ENCODE assay signal across 16 cellular contexts in genomic region chr5:169826618-169827017, GRCh38.
DNase-seq lines count a peak whose midpoint lies in the region; FAIRE-seq and TF ChIP-seq lines count a peak whose summit lies in the region.
"Had no signal": no experiment of that assay in that cellular context is flagged by ENCODE, and none has a peak within 500 bp of the region (broad histone marks: within the 10 kb centered on the region; RNA-seq: fewer than 3 reads in every experiment).

No MANE protein-coding gene starts in this region.

- no peak for TF ChIP-seq POLR2A in H1 (IDR thresholded peaks at IDR 0.05; ENCODE audit: control extremely low read depth in 1 of 2, low read depth in 2 of 2, low read length in 2 of 2)

- H2AK5ac ChIP-seq in H1 (ENCODE audit: low read depth, low read length): no peak overlapping the region

- DNase-seq in DMS 273 (lab: John Stamatoyannopoulos, UW; ENCODE audit: unreplicated experiment) (peak; percentile 19), DMS 273 treated with DMSO at 0.1 percent for 48 hours (lab: John Stamatoyannopoulos, UW) (no peak), OCI-LY7 (ENCODE audit: low spot score) (no peak), H1 (ENCODE audit: low read depth in 1 of 2, low spot score in 2 of 2) (no peak), osteocyte (ENCODE audit: extremely low spot score, unreplicated experiment) (no peak), DMS79 treated with DMSO at 0.1 percent for 48 hours (lab: John Stamatoyannopoulos, UW) (no peak), activated gamma-delta T cell (lab: John Stamatoyannopoulos, UW) (no peak), WERI-Rb-1 (no peak)
- DNase-seq: activated T-cell treated with anti-CD3 and anti-CD28 coated beads, Interleukin-2, amount 50 U/mL, for 24 hours; caudate nucleus; GDM1; NCI-H1436 treated with DMSO at 0.1 percent for 48 hours; NCI-H526; spleen had no signal

- BruUV-seq in OCI-LY7 (replicated peaks; lab: Mats Ljungman, UMichigan): no TSS peak

- H3K27me3 Mint-ChIP-seq in osteocyte (ENCODE audit: unreplicated experiment): no peaks in the 10 kb centered on the region
- H3K27me3 Mint-ChIP-seq: activated T-cell treated with anti-CD3 and anti-CD28 coated beads, Interleukin-2, amount 50 U/mL, for 24 hours had no signal

- H3K79me2 ChIP-seq in OCI-LY7 (ENCODE audit: insufficient read depth, low read depth, low read length) (no peaks in the 10 kb centered on the region), H1 (ENCODE audit: control insufficient read depth in 1 of 2, insufficient read depth in 2 of 2, low read length in 2 of 2) (no peaks in the 10 kb centered on the region)

- H3K36me3 ChIP-seq in OCI-LY7 (ENCODE audit: insufficient read depth, low read length) (peaks cover 16% of the 10 kb centered on the region; the same call in 1 of the 2 replicates), H1 (ENCODE audit: control insufficient read depth in 2 of 4, insufficient read depth in 4 of 4, low read length in 3 of 4) (no peaks in the 10 kb centered on the region), WERI-Rb-1 (no peaks in the 10 kb centered on the region)

- H2BK12ac ChIP-seq in H1 (ENCODE audit: low read depth, low read length): no peak overlapping the region

- H3K4me1 ChIP-seq in OCI-LY7 (ENCODE audit: insufficient read depth, low read length, poor library complexity, severe bottlenecking) (no peaks in the 10 kb centered on the region), H1 (replicated peaks in 1 of 4; ENCODE audit: control insufficient read depth in 3 of 4, insufficient read depth in 4 of 4, low read length in 3 of 4) (peaks cover 0 to 3% (median 0%) of the 10 kb centered on the region in 4 experiments; a peak in 1 of 7 replicates)
- H3K4me1 ChIP-seq: spleen had no signal

- H3K23ac ChIP-seq in H1 (ENCODE audit: insufficient read length): no peak overlapping the region

- no peaks in the 10 kb centered on the region for H3K36me3 Mint-ChIP-seq in osteocyte (ENCODE audit: unreplicated experiment)

- H3K9me3 ChIP-seq in OCI-LY7 (ENCODE audit: low read length): no peaks in the 10 kb centered on the region
- H3K9me3 ChIP-seq in H1 (ENCODE audit: insufficient read depth in 2 of 2, low read depth in 1 of 2, low read length in 1 of 2): no peaks in the 10 kb centered on the region
- H3K9me3 ChIP-seq in WERI-Rb-1 (ENCODE audit: severe bottlenecking): no peaks in the 10 kb centered on the region
- H3K9me3 ChIP-seq: spleen had no signal

- no peak overlapping the region for H4K91ac ChIP-seq in H1 (replicated peaks; ENCODE audit: insufficient read length, low read length)

- H3K79me1 ChIP-seq in H1 (ENCODE audit: low read depth, low read length): no peaks in the 10 kb centered on the region

- TF ChIP-seq CTCF in OCI-LY7 (conservative IDR thresholded peaks at IDR 0.05; ENCODE audit: low read length) (peak; percentile 49), H1 (IDR thresholded peaks at IDR 0.05; ENCODE audit: control extremely low read depth in 1 of 3, insufficient read depth in 1 of 3, low read depth in 1 of 3, low read length in 3 of 3) (peak; percentile 43 to 68 (median 49)), osteocyte (IDR thresholded peaks at IDR 0.05) (peak; percentile 13), WERI-Rb-1 (IDR thresholded peaks at IDR 0.05; ENCODE audit: low read depth, low read length) (no peak)

- no peak for TF ChIP-seq EP300 in H1 (IDR thresholded peaks at IDR 0.05; ENCODE audit: borderline replicate concordance in 1 of 2, low read depth in 2 of 2, low read length in 2 of 2)

- H3K27ac ChIP-seq in OCI-LY7 (ENCODE audit: low read depth, low read length, poor library complexity, severe bottlenecking): no peak overlapping the region
- no peak overlapping the region for H3K27ac ChIP-seq in H1 (ENCODE audit: low read depth, low read length)
- no peak overlapping the region for H3K27ac ChIP-seq in WERI-Rb-1
- H3K27ac ChIP-seq: spleen had no signal

- WGBS in H1 (ENCODE audit: extremely low coverage in 1 of 2, insufficient coverage in 1 of 2, insufficient read length in 1 of 2, insufficient replicate concordance in 2 of 2, low coverage in 1 of 2, low lambda C conversion rate in 2 of 2, missing lambda C conversion rate in 1 of 2), 2 experiments: 70% methylated on average over 5 of the region's 5 CpGs; no CpG with 5 or more reads in 1 of the 2 experiments

- H3K4me2 ChIP-seq in OCI-LY7 (ENCODE audit: low read length) (no peak overlapping the region), H1 (ENCODE audit: insufficient read depth in 1 of 2, low read depth in 2 of 2, low read length in 2 of 2) (no peak overlapping the region)

- no peak overlapping the region for H3K9ac ChIP-seq in H1 (replicated peaks in 1 of 4; ENCODE audit: extremely low read depth in 1 of 4, low read depth in 3 of 4, low read length in 3 of 4)

- no peaks in the 10 kb centered on the region for H3K4me1 Mint-ChIP-seq in osteocyte (ENCODE audit: unreplicated experiment)

- H3K4me3 ChIP-seq in OCI-LY7 (ENCODE audit: low read depth, low read length, poor library complexity, severe bottlenecking) (no peak overlapping the region), H1 (ENCODE audit: extremely low read depth in 1 of 4, insufficient read depth in 2 of 4, low read depth in 3 of 4, low read length in 4 of 4) (no peak overlapping the region), WERI-Rb-1 (ENCODE audit: low read depth, low read length) (no peak overlapping the region)
- H3K4me3 ChIP-seq: spleen had no signal

- H4K5ac ChIP-seq in H1 (ENCODE audit: insufficient read length, low read depth, low read length): no peak overlapping the region

- H2BK20ac ChIP-seq in H1 (ENCODE audit: low read length): no peak overlapping the region

- no peaks in the 10 kb centered on the region for H3K9me2 ChIP-seq in OCI-LY7 (ENCODE audit: insufficient read depth, low read length)

- H4K8ac ChIP-seq in H1 (ENCODE audit: extremely low read depth, insufficient read depth, low read length): no peak overlapping the region

- H3K23me2 ChIP-seq in H1 (ENCODE audit: low read depth, low read length): no peaks in the 10 kb centered on the region

- TF ChIP-seq RAD21 in H1 (IDR thresholded peaks at IDR 0.05 in 1 of 2, conservative IDR thresholded peaks at IDR 0.05 in 1 of 2; ENCODE audit: low read depth in 2 of 2, low read length in 2 of 2): peak; percentile 70 to 75

- CTCF ChIA-PET in OCI-LY7 (lab: Charles Lee; ENCODE audit: unreplicated experiment) (no interaction called here), H1 (lab: Charles Lee; ENCODE audit: partially characterized antibody) (interaction anchor here (0.6 to 3.0 kb wide), 26 partner anchors 10 to 856 kb away, joined by 3 to 18 read pairs (median 4); partner anchors contain the start of genes INSYN2B and SPDL1)

- H2BK5ac ChIP-seq in H1 (ENCODE audit: low read depth, low read length): no peak overlapping the region

- H2AFZ ChIP-seq in OCI-LY7 (ENCODE audit: low read length) (no peak overlapping the region), H1 (ENCODE audit: low read length) (no peak overlapping the region)

- FAIRE-seq in H1 (lab: Jason Lieb, UNC): peak; percentile 39
- FAIRE-seq: A204.1, frontal cortex had no signal

- H4K20me1 ChIP-seq in OCI-LY7 (ENCODE audit: insufficient read depth, low read length) (no peaks in the 10 kb centered on the region), H1 (replicated peaks in 1 of 2; ENCODE audit: control insufficient read depth in 1 of 2, insufficient read depth in 2 of 2, low read length in 2 of 2) (no peaks in the 10 kb centered on the region)

- no peak overlapping the region for H3K56ac ChIP-seq in H1 (replicated peaks; ENCODE audit: insufficient read length, low read depth, low read length)

- H3K27ac Mint-ChIP-seq in osteocyte (ENCODE audit: unreplicated experiment): no peak overlapping the region
- H3K27ac Mint-ChIP-seq: activated T-cell treated with anti-CD3 and anti-CD28 coated beads, Interleukin-2, amount 50 U/mL, for 24 hours had no signal

- H3K27me3 ChIP-seq in H1 (replicated peaks in 1 of 4; ENCODE audit: control insufficient read depth in 3 of 4, extremely low read depth in 1 of 4, insufficient read depth in 3 of 4, low read length in 3 of 4) (no peaks in the 10 kb centered on the region), WERI-Rb-1 (ENCODE audit: insufficient read depth, low read depth, severe bottlenecking) (peaks cover 23% of the 10 kb centered on the region)
- H3K27me3 ChIP-seq: spleen had no signal

- no peaks in the 10 kb centered on the region for H3K9me3 Mint-ChIP-seq in osteocyte (ENCODE audit: unreplicated experiment)

- intact Hi-C loops in OCI-LY7 (cut with micrococcal nuclease; ENCODE audit: unreplicated experiment): no loop called here

- H2BK15ac ChIP-seq in H1 (ENCODE audit: low read length): no peak overlapping the region

- H2BK120ac ChIP-seq in H1 (replicated peaks; ENCODE audit: low read depth, low read length): no peak overlapping the region

- POLR2A ChIA-PET in OCI-LY7 (lab: Charles Lee): interaction anchor here (0.7 kb wide), 1 partner anchor 841 kb away, joined by 3 read pairs; no protein-coding TSS in a partner anchor
- POLR2A ChIA-PET in H1 (lab: Charles Lee; ENCODE audit: partially characterized antibody): no interaction called here

- no peak overlapping the region for H3K18ac ChIP-seq in H1 (ENCODE audit: extremely low read depth, low read length)

- H3K4me3 Mint-ChIP-seq in osteocyte (ENCODE audit: unreplicated experiment): no peak overlapping the region
- H3K4me3 Mint-ChIP-seq: activated T-cell treated with anti-CD3 and anti-CD28 coated beads, Interleukin-2, amount 50 U/mL, for 24 hours had no signal

- no peak overlapping the region for H3K14ac ChIP-seq in H1 (ENCODE audit: insufficient read length)

- no peak overlapping the region for H3K4ac ChIP-seq in H1 (replicated peaks; ENCODE audit: insufficient read length, low read depth, low read length)

TF ChIP-seq in H1, 55 proteins besides CTCF, POLR2A, EP300 and RAD21 (continues in another document):
- TF ChIP-seq CREB1 (IDR thresholded peaks at IDR 0.05) (no peak), USF2 (IDR thresholded peaks at IDR 0.05; ENCODE audit: low read length) (no peak), JUN (IDR thresholded peaks at IDR 0.05; ENCODE audit: low read depth, low read length) (no peak), GABPA (IDR thresholded peaks at IDR 0.05; ENCODE audit: borderline replicate concordance, insufficient read depth, low read length) (no peak), SIRT6 (IDR thresholded peaks at IDR 0.05; ENCODE audit: low read length) (no peak), HDAC2 (IDR thresholded peaks at IDR 0.05; ENCODE audit: borderline replicate concordance in 1 of 2, low read depth in 2 of 2, low read length in 2 of 2) (no peak), TAF7 (optimal IDR thresholded peaks at IDR 0.05; ENCODE audit: borderline replicate concordance, low read depth, low read length) (no peak), KDM4A (IDR thresholded peaks at IDR 0.05; ENCODE audit: low read depth, low read length, severe bottlenecking) (no peak), RXRA (IDR thresholded peaks at IDR 0.05; ENCODE audit: insufficient read depth, low read depth, low read length) (no peak)
